Comparison of ENCODE assay signal across 16 cellular contexts in the genomic region with DNA sequence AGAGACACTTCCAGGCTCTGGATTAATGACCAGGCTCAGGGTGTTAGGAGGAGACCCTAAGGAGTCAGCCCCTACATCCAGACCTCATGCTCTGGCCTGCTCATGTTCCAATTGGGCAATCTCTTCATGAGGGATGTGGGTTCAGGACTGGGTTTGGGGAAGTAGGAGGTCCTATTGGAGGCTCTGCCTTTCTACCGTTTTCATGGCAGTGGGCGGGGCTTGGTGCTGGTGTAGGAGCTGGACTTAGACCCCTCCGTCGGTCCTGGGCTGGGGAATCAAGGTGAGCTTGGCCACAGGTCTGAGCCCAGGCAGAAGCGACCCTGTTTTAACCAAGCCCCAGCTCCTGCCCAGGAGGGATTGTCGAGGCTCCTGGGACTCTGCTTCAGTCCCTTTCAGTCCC.
"Had no signal": no experiment of that assay in that cellular context is flagged by ENCODE, and none has a peak within 500 bp of the region (broad histone marks: within the 10 kb centered on the region; RNA-seq: fewer than 3 reads in every experiment).

No MANE protein-coding gene starts in this region.

- H3K36me3 ChIP-seq: gastroesophageal sphincter, upper lobe of left lung had no signal

- H3K9me3 ChIP-seq: upper lobe of left lung had no signal

- H3K4me1 ChIP-seq: gastroesophageal sphincter had no signal

- FAIRE-seq: islet of Langerhans had no signal

- DNase-seq: activated CD4-positive, CD25-positive, alpha-beta regulatory T cell treated with anti-CD3 and anti-CD28 coated beads, Interleukin-2, amount 50 U/mL, for 72 hours; activated naive CD4-positive, alpha-beta T cell treated with Interleukin-2 at 50 U/mL for 16 hours; activated T-cell treated with anti-CD3 and anti-CD28 coated beads for 4 hours; dorsolateral prefrontal cortex; erythroblast; naive thymus-derived CD8-positive, alpha-beta T cell; stimulated activated CD4-positive, alpha-beta T cell treated with anti-CD3 and anti-CD28 coated beads, Interleukin-4, amount 100 ng/mL, for 1 hour; stimulated activated naive CD4-positive, alpha-beta T cell; substantia nigra; T-helper 1 cell; T1000 had no signal

- H3K4me3 ChIP-seq: dorsolateral prefrontal cortex, gastroesophageal sphincter, upper lobe of left lung had no signal

- H3K27ac ChIP-seq: gastroesophageal sphincter had no signal

- ATAC-seq: activated T-helper 17 cell treated with anti-CD3 and anti-CD28 coated beads, Interleukin-2, amount 50 U/mL, for 72 hours; gastroesophageal sphincter; left lobe of liver; naive thymus-derived CD8-positive, alpha-beta T cell had no signal

- H3K27me3 ChIP-seq: gastroesophageal sphincter, upper lobe of left lung had no signal
